17 cellular contexts compared by ENCODE assay signal in genomic region chr2:97706112-97706511, GRCh38. TPM values are rescaled to one million over a fixed set of nuclear protein-coding genes. Genes with fewer than 3 reads are reported as not detected.
DNase-seq lines count a peak whose midpoint lies in the region; ATAC-seq and TF ChIP-seq lines count a peak whose summit lies in the region.
"Had no signal": no experiment of that assay in that cellular context is flagged by ENCODE, and none has a peak within 500 bp of the region (broad histone marks: within the 10 kb centered on the region; RNA-seq: fewer than 3 reads in every experiment).

No MANE protein-coding gene starts in this region.

- H3K36me3 Mint-ChIP-seq in osteocyte (ENCODE audit: unreplicated experiment) = no peaks in the 10 kb centered on the region
- H3K36me3 Mint-ChIP-seq in Calu3 (ENCODE audit: insufficient read depth, unreplicated experiment) = no peaks in the 10 kb centered on the region
- H3K36me3 Mint-ChIP-seq: CD4-positive, alpha-beta memory T cell had no signal

- DNase-seq in activated T-cell treated with anti-CD3 and anti-CD28 coated beads, Interleukin-2, amount 50 U/mL, for 48 hours = peak; percentile 2 to 5
- DNase-seq in activated T-cell treated with anti-CD3 and anti-CD28 coated beads for 4 hours = no peak
- DNase-seq in coronary artery (ENCODE audit: low spot score) = peak; percentile 60
- peak; percentile 72 for DNase-seq in osteocyte (ENCODE audit: extremely low spot score, unreplicated experiment)
- no peak for DNase-seq in gastrocnemius medialis
- DNase-seq in Calu3 = no peak
- DNase-seq: ACHN; CD4-positive, alpha-beta memory T cell; DMS153; DND-41; GDM1 had no signal

- H3K27ac ChIP-seq in coronary artery (no peak overlapping the region), gastrocnemius medialis (no peak overlapping the region)
- H3K27ac ChIP-seq: C4-2B, HL-60 had no signal

- peaks cover 2% of the 10 kb centered on the region for H3K27me3 Mint-ChIP-seq in osteocyte (ENCODE audit: unreplicated experiment)
- peaks cover 50% of the 10 kb centered on the region for H3K27me3 Mint-ChIP-seq in Calu3 (ENCODE audit: unreplicated experiment)
- H3K27me3 Mint-ChIP-seq: CD4-positive, alpha-beta memory T cell had no signal

- H3K4me3 Mint-ChIP-seq in osteocyte (ENCODE audit: unreplicated experiment) = no peak overlapping the region
- no peak overlapping the region for H3K4me3 Mint-ChIP-seq in Calu3 (ENCODE audit: low read depth, unreplicated experiment)

- H3K9me3 ChIP-seq in gastrocnemius medialis = no peaks in the 10 kb centered on the region

- H3K36me3 ChIP-seq in gastrocnemius medialis = no peaks in the 10 kb centered on the region

- TF ChIP-seq CTCF in coronary artery (IDR thresholded peaks at IDR 0.05) (no peak), osteocyte (IDR thresholded peaks at IDR 0.05) (no peak), gastrocnemius medialis (IDR thresholded peaks at IDR 0.05 in 4 of 5, conservative IDR thresholded peaks at IDR 0.05 in 1 of 5) (no peak), Calu3 (IDR thresholded peaks at IDR 0.05; ENCODE audit: unreplicated experiment) (no peak)

- H3K4me1 ChIP-seq in gastrocnemius medialis = no peaks in the 10 kb centered on the region

- BruUV-seq in Calu3 (replicated peaks; lab: Mats Ljungman, UMichigan) = no TSS peak

- in situ Hi-C loops in gastrocnemius medialis (cut with MboI; ENCODE audit: low sequenced_read_pairs in 4 of 4) = no loop called here

- no peak overlapping the region for H3K27ac Mint-ChIP-seq in osteocyte (ENCODE audit: unreplicated experiment)
- H3K27ac Mint-ChIP-seq in Calu3 (ENCODE audit: unreplicated experiment) = no peak overlapping the region

- intact Hi-C loops in gastrocnemius medialis (cut with DNase I; ENCODE audit: low total_unique reads) = no loop called here
- intact Hi-C loops in Calu3 (cut with micrococcal nuclease; ENCODE audit: unreplicated experiment) = no loop called here

- no peaks in the 10 kb centered on the region for H3K27me3 ChIP-seq in gastrocnemius medialis

- ATAC-seq in gastrocnemius medialis = no peak
- ATAC-seq in HG03342 (IDR thresholded peaks at IDR 0.05; ENCODE audit: unreplicated experiment) = no peak
- ATAC-seq: HCT116 had no signal

- CTCF ChIA-PET in Calu3 (lab: Charles Lee) = no interaction called here

- TF ChIP-seq POLR2A in gastrocnemius medialis (IDR thresholded peaks at IDR 0.05) = no peak

- H3K4me3 ChIP-seq in coronary artery = no peak overlapping the region
- H3K4me3 ChIP-seq in gastrocnemius medialis = no peak overlapping the region

- peaks cover 8% of the 10 kb centered on the region for H3K4me1 Mint-ChIP-seq in osteocyte (ENCODE audit: unreplicated experiment)
- H3K4me1 Mint-ChIP-seq in Calu3 (ENCODE audit: low read depth, unreplicated experiment) = no peaks in the 10 kb centered on the region

- H3K9me3 Mint-ChIP-seq in osteocyte (ENCODE audit: unreplicated experiment) = no peaks in the 10 kb centered on the region
- H3K9me3 Mint-ChIP-seq in Calu3 (ENCODE audit: low read depth, unreplicated experiment) = no peaks in the 10 kb centered on the region
- H3K9me3 Mint-ChIP-seq: CD4-positive, alpha-beta memory T cell had no signal

RNA-seq across cellular contexts. Expression of gene ZAP70, which starts 7.3 kb away (rescaled TPM):
- total RNA-seq in osteocyte = 0.44 and 1.1 TPM in 2 replicates
- 1 to 10 TPM in 1 of 4 donors, under 1 TPM in 1, not detected in 2; 0.25 to 1.1 TPM for total RNA-seq in gastrocnemius medialis
- not detected in 2 replicates for total RNA-seq in Calu3 (2022)
- total RNA-seq: A172, H1 had no signal

RNA-seq across cellular contexts. Expression of gene C2orf92, which starts 36.6 kb away (rescaled TPM):
- total RNA-seq in osteocyte = 13.7 and 15.0 TPM in 2 replicates
- total RNA-seq in gastrocnemius medialis = 1 to 10 TPM in 1 of 4 donors, under 1 TPM in 1, not detected in 2; 0.85 to 4.2 TPM
- total RNA-seq in Calu3 (2022) = 6.9 and 8.4 TPM in 2 replicates

RNA-seq across cellular contexts. Expression of gene ACTR1B, which starts 42.3 kb away (rescaled TPM):
- 54.4 and 56.6 TPM in 2 replicates for total RNA-seq in osteocyte
- 10 to 100 TPM; 53.5 to 76.1 (median 56.5) TPM for total RNA-seq in gastrocnemius medialis
- 48.7 and 49.1 TPM in 2 replicates for total RNA-seq in Calu3 (2022)

Comparison
In these comparisons a context has a peak if more than half of its experiments do, and no peak if none do; other contexts are left out.
1. DNase-seq: peak in activated T-cell treated with anti-CD3 and anti-CD28 coated beads, Interleukin-2, amount 50 U/mL, for 48 hours (2 of 2), coronary artery (single experiment) and osteocyte (single experiment); none in activated T-cell treated with anti-CD3 and anti-CD28 coated beads for 4 hours (single experiment), gastrocnemius medialis (0 of 2) and Calu3 (single experiment).